ENCODE assay signal across 20 cellular contexts in genomic region chr4:152244659-152245058, GRCh38.
DNase-seq lines count a peak whose midpoint lies in the region; ATAC-seq, FAIRE-seq and TF ChIP-seq lines count a peak whose summit lies in the region.
"Had no signal": no experiment of that assay in that cellular context is flagged by ENCODE, and none has a peak within 500 bp of the region (broad histone marks: within the 10 kb centered on the region; RNA-seq: fewer than 3 reads in every experiment).

No MANE protein-coding gene starts in this region.

- H3K27ac ChIP-seq in CD4-positive, CD25-positive, alpha-beta regulatory T cell (ENCODE audit: insufficient read depth, low read length, poor library complexity, severe bottlenecking), result no peak overlapping the region
- no peak overlapping the region for H3K27ac ChIP-seq in mesenchymal stem cell (ENCODE audit: low read length, poor library complexity, severe bottlenecking)
- H3K27ac ChIP-seq in RWPE1, result no peak overlapping the region

- POLR2A ChIA-PET in RWPE1 (lab: Yijun Ruan, JAX; ENCODE audit: low non-redundant PET), result no interaction called here

- no peak overlapping the region for H2BK120ac ChIP-seq in mesenchymal stem cell (ENCODE audit: low read depth, low read length)

- H3K9ac ChIP-seq in mesenchymal stem cell (ENCODE audit: low read length), result no peak overlapping the region

- H2BK15ac ChIP-seq in mesenchymal stem cell (ENCODE audit: low read depth, poor library complexity, severe bottlenecking), result peak overlapping the region; percentile 85

- no peak overlapping the region for H3K4me2 ChIP-seq in mesenchymal stem cell (ENCODE audit: low read length, poor library complexity, severe bottlenecking)

- WGBS in mesenchymal stem cell, result no CpG with 5 or more reads among the region's 2 CpGs

- H3K27me3 Mint-ChIP-seq in activated naive CD8-positive, alpha-beta T cell, result no peaks in the 10 kb centered on the region
- no peaks in the 10 kb centered on the region for H3K27me3 Mint-ChIP-seq in activated naive CD8-positive, alpha-beta T cell treated with anti-CD3 and anti-CD28 coated beads for 36 hours
- H3K27me3 Mint-ChIP-seq in CD4-positive, CD25-positive, alpha-beta regulatory T cell, result peaks cover 16% of the 10 kb centered on the region
- no peaks in the 10 kb centered on the region for H3K27me3 Mint-ChIP-seq in activated T-helper 17 cell treated with anti-CD3 and anti-CD28 coated beads, Interleukin-2, amount 50 U/mL, for 72 hours
- H3K27me3 Mint-ChIP-seq in nephron progenitor cell (ENCODE audit: low read depth, poor library complexity), result no peaks in the 10 kb centered on the region

- no peaks in the 10 kb centered on the region for H3K36me3 Mint-ChIP-seq in activated naive CD8-positive, alpha-beta T cell
- peaks cover 2% of the 10 kb centered on the region for H3K36me3 Mint-ChIP-seq in activated naive CD8-positive, alpha-beta T cell treated with anti-CD3 and anti-CD28 coated beads for 36 hours
- no peaks in the 10 kb centered on the region for H3K36me3 Mint-ChIP-seq in CD4-positive, CD25-positive, alpha-beta regulatory T cell
- no peaks in the 10 kb centered on the region for H3K36me3 Mint-ChIP-seq in activated T-helper 17 cell treated with anti-CD3 and anti-CD28 coated beads, Interleukin-2, amount 50 U/mL, for 72 hours (ENCODE audit: low read depth)
- no peaks in the 10 kb centered on the region for H3K36me3 Mint-ChIP-seq in nephron progenitor cell (ENCODE audit: low read depth)
- H3K36me3 Mint-ChIP-seq: CD14-positive monocyte had no signal

- H3K23ac ChIP-seq in mesenchymal stem cell (ENCODE audit: low read length in 2 of 2), result no peak overlapping the region

- H3K79me1 ChIP-seq in mesenchymal stem cell (replicated peaks; ENCODE audit: low read length, poor library complexity, severe bottlenecking), result no peaks in the 10 kb centered on the region

- no peaks in the 10 kb centered on the region for H3K9me3 ChIP-seq in CD4-positive, CD25-positive, alpha-beta regulatory T cell (ENCODE audit: control insufficient read depth in 2 of 2, low read length in 2 of 2)
- H3K9me3 ChIP-seq in mesenchymal stem cell (ENCODE audit: control insufficient read depth, low read length), result no peaks in the 10 kb centered on the region
- H3K9me3 ChIP-seq: HAP-1 had no signal

- TF ChIP-seq POLR2A in GM12891 (IDR thresholded peaks at IDR 0.05; ENCODE audit: low read depth, low read length), result no peak

- peak overlapping the region; percentile 87 for H4K91ac ChIP-seq in mesenchymal stem cell (ENCODE audit: low read length)

- no peaks in the 10 kb centered on the region for H3K9me3 Mint-ChIP-seq in activated naive CD8-positive, alpha-beta T cell (ENCODE audit: low read depth)
- H3K9me3 Mint-ChIP-seq in activated naive CD8-positive, alpha-beta T cell treated with anti-CD3 and anti-CD28 coated beads for 36 hours, result no peaks in the 10 kb centered on the region
- H3K9me3 Mint-ChIP-seq in CD4-positive, CD25-positive, alpha-beta regulatory T cell, result peaks cover 0 to 3% (median 0%) of the 10 kb centered on the region in 7 donors
- no peaks in the 10 kb centered on the region for H3K9me3 Mint-ChIP-seq in activated T-helper 17 cell treated with anti-CD3 and anti-CD28 coated beads, Interleukin-2, amount 50 U/mL, for 72 hours
- no peaks in the 10 kb centered on the region for H3K9me3 Mint-ChIP-seq in nephron progenitor cell
- H3K9me3 Mint-ChIP-seq: IgD-negative memory B cell had no signal

- TF ChIP-seq CTCF in RWPE1 (conservative IDR thresholded peaks at IDR 0.05; ENCODE audit: low read depth), result no peak
- no peak for TF ChIP-seq CTCF in nephron progenitor cell (IDR thresholded peaks at IDR 0.05)

- no peak overlapping the region for H4K8ac ChIP-seq in mesenchymal stem cell (ENCODE audit: low read length)

- CTCF ChIA-PET in RWPE1 (lab: Yijun Ruan, JAX), result no interaction called here

- no peak overlapping the region for H3K4me3 ChIP-seq in CD4-positive, CD25-positive, alpha-beta regulatory T cell (ENCODE audit: low read depth, low read length)
- H3K4me3 ChIP-seq in mesenchymal stem cell (ENCODE audit: insufficient read depth in 1 of 2, low read depth in 1 of 2, low read length in 2 of 2), result no peak overlapping the region
- H3K4me3 ChIP-seq: HAP-1 had no signal

- H2BK5ac ChIP-seq in mesenchymal stem cell (ENCODE audit: low read depth, low read length, poor library complexity, severe bottlenecking), result no peak overlapping the region

- peaks cover 33% of the 10 kb centered on the region for H3K4me1 Mint-ChIP-seq in activated naive CD8-positive, alpha-beta T cell (ENCODE audit: low read depth)
- H3K4me1 Mint-ChIP-seq in activated naive CD8-positive, alpha-beta T cell treated with anti-CD3 and anti-CD28 coated beads for 36 hours, result peaks cover 26% of the 10 kb centered on the region
- H3K4me1 Mint-ChIP-seq in CD4-positive, CD25-positive, alpha-beta regulatory T cell, result peaks cover 6 to 39% (median 9%) of the 10 kb centered on the region in 4 donors
- peaks cover 16% of the 10 kb centered on the region for H3K4me1 Mint-ChIP-seq in activated T-helper 17 cell treated with anti-CD3 and anti-CD28 coated beads, Interleukin-2, amount 50 U/mL, for 72 hours
- peaks cover 33% of the 10 kb centered on the region for H3K4me1 Mint-ChIP-seq in nephron progenitor cell
- H3K4me1 Mint-ChIP-seq: B cell had no signal

- H2AFZ ChIP-seq in mesenchymal stem cell (ENCODE audit: low read depth, low read length), result no peak overlapping the region

- no peak for ATAC-seq in CD4-positive, CD25-positive, alpha-beta regulatory T cell (ENCODE audit: low read depth in 2 of 2)
- ATAC-seq in activated T-helper 17 cell treated with anti-CD3 and anti-CD28 coated beads, Interleukin-2, amount 50 U/mL, for 72 hours (replicated peaks), result no peak

- H3K27me3 ChIP-seq in CD4-positive, CD25-positive, alpha-beta regulatory T cell (ENCODE audit: control insufficient read depth, insufficient read depth, low read length), result no peaks in the 10 kb centered on the region
- no peaks in the 10 kb centered on the region for H3K27me3 ChIP-seq in mesenchymal stem cell (ENCODE audit: control insufficient read depth in 1 of 2, insufficient read depth in 1 of 2, low read length in 2 of 2)

- no peak overlapping the region for H3K4me3 Mint-ChIP-seq in activated naive CD8-positive, alpha-beta T cell
- H3K4me3 Mint-ChIP-seq in activated naive CD8-positive, alpha-beta T cell treated with anti-CD3 and anti-CD28 coated beads for 36 hours, result no peak overlapping the region
- H3K4me3 Mint-ChIP-seq in CD4-positive, CD25-positive, alpha-beta regulatory T cell, result no peak overlapping the region
- H3K4me3 Mint-ChIP-seq in activated T-helper 17 cell treated with anti-CD3 and anti-CD28 coated beads, Interleukin-2, amount 50 U/mL, for 72 hours, result no peak overlapping the region
- H3K4me3 Mint-ChIP-seq in nephron progenitor cell, result no peak overlapping the region
- H3K4me3 Mint-ChIP-seq: B cell, CD14-positive monocyte, IgD-negative memory B cell had no signal

- H3K27ac Mint-ChIP-seq in activated naive CD8-positive, alpha-beta T cell, result peak overlapping the region; percentile 66
- no peak overlapping the region for H3K27ac Mint-ChIP-seq in activated naive CD8-positive, alpha-beta T cell treated with anti-CD3 and anti-CD28 coated beads for 36 hours
- peak overlapping the region in 2 of 3 donors; percentile 50 to 56 for H3K27ac Mint-ChIP-seq in CD4-positive, CD25-positive, alpha-beta regulatory T cell
- H3K27ac Mint-ChIP-seq in activated T-helper 17 cell treated with anti-CD3 and anti-CD28 coated beads, Interleukin-2, amount 50 U/mL, for 72 hours, result peak overlapping the region; percentile 36
- H3K27ac Mint-ChIP-seq in nephron progenitor cell, result no peak overlapping the region
- H3K27ac Mint-ChIP-seq: B cell, CD14-positive monocyte had no signal

- H3K14ac ChIP-seq in mesenchymal stem cell (ENCODE audit: low read length in 2 of 2), result no peak overlapping the region

- peak overlapping the region; percentile 1 to 60 for H3K18ac ChIP-seq in mesenchymal stem cell (ENCODE audit: low read depth in 1 of 2, low read length in 2 of 2)

- H2BK12ac ChIP-seq in mesenchymal stem cell (ENCODE audit: low read length in 2 of 2), result peak overlapping the region; percentile 45 to 82

- no peaks in the 10 kb centered on the region for H3K36me3 ChIP-seq in CD4-positive, CD25-positive, alpha-beta regulatory T cell (ENCODE audit: control insufficient read depth, insufficient read depth, low read length)
- no peaks in the 10 kb centered on the region for H3K36me3 ChIP-seq in mesenchymal stem cell (ENCODE audit: control insufficient read depth in 1 of 2, insufficient read depth in 2 of 2, low read depth in 1 of 2, low read length in 2 of 2)
- H3K36me3 ChIP-seq: HAP-1 had no signal

- FAIRE-seq in GM12891 (lab: Jason Lieb, UNC), result no peak
- FAIRE-seq: G401.6, GM12892, H1 had no signal

- peak overlapping the region; percentile 2 to 76 for H3K4ac ChIP-seq in mesenchymal stem cell (ENCODE audit: low read depth in 1 of 2, low read length in 2 of 2)

- H3K4me1 ChIP-seq in CD4-positive, CD25-positive, alpha-beta regulatory T cell (ENCODE audit: control insufficient read depth, insufficient read depth, low read length, poor library complexity, severe bottlenecking), result peaks cover 8% of the 10 kb centered on the region
- H3K4me1 ChIP-seq in mesenchymal stem cell (ENCODE audit: control insufficient read depth, insufficient read depth, low read depth, low read length), result no peaks in the 10 kb centered on the region
- H3K4me1 ChIP-seq: HAP-1 had no signal

- H2AK5ac ChIP-seq in mesenchymal stem cell (ENCODE audit: low read length, severe bottlenecking), result no peak overlapping the region

- no peak for DNase-seq in activated naive CD8-positive, alpha-beta T cell treated with anti-CD3 and anti-CD28 coated beads for 36 hours
- no peak for DNase-seq in CD4-positive, CD25-positive, alpha-beta regulatory T cell
- DNase-seq in mesenchymal stem cell (no peak), GM12891 (ENCODE audit: insufficient read length, low spot score) (no peak), RWPE1 (ENCODE audit: low spot score) (no peak), nephron progenitor cell (no peak)
- DNase-seq: ACHN, Calu3, DMS 273 treated with DMSO at 0.1 percent for 48 hours, DMS79, EL had no signal

TF ChIP-seq in GM12891, 5 proteins besides CTCF, POLR2A, EP300 and RAD21:
- TF ChIP-seq TAF1 (IDR thresholded peaks at IDR 0.05; ENCODE audit: low read depth, low read length), result no peak
- TF ChIP-seq POLR2AphosphoS5 (IDR thresholded peaks at IDR 0.05; ENCODE audit: low read depth, low read length), result no peak
- TF ChIP-seq PAX5 (IDR thresholded peaks at IDR 0.05; ENCODE audit: insufficient read depth, low read length, severe bottlenecking), result no peak
- no peak for TF ChIP-seq POU2F2 (IDR thresholded peaks at IDR 0.05; ENCODE audit: low read depth, low read length)
- TF ChIP-seq SPI1 (IDR thresholded peaks at IDR 0.05; ENCODE audit: low read depth, low read length), result no peak

Comparison
In these comparisons a context has a peak if more than half of its experiments do, and no peak if none do; other contexts are left out.
1. H3K27ac Mint-ChIP-seq: peak in activated naive CD8-positive, alpha-beta T cell (single experiment), CD4-positive, CD25-positive, alpha-beta regulatory T cell (2 of 3) and activated T-helper 17 cell treated with anti-CD3 and anti-CD28 coated beads, Interleukin-2, amount 50 U/mL, for 72 hours (single experiment); none in activated naive CD8-positive, alpha-beta T cell treated with anti-CD3 and anti-CD28 coated beads for 36 hours (single experiment) and nephron progenitor cell (single experiment).